Comparison of ENCODE assay signal across 15 cellular contexts in genomic region chr10:75062900-75063299, GRCh38. TPM values are rescaled to one million over a fixed set of nuclear protein-coding genes. Genes with fewer than 3 reads are reported as not detected.
A peak's percentile ranks its signal among the peaks of the same experiment; 100 is the strongest.
DNase-seq lines count a peak whose midpoint lies in the region; ATAC-seq and TF ChIP-seq lines count a peak whose summit lies in the region.
"Had no signal": no experiment of that assay in that cellular context is flagged by ENCODE, and none has a peak within 500 bp of the region (broad histone marks: within the 10 kb centered on the region; RNA-seq: fewer than 3 reads in every experiment).

No MANE protein-coding gene starts in this region.

- H3K4me3 Mint-ChIP-seq in MCF 10A (ENCODE audit: unreplicated experiment): no peak overlapping the region
- H3K4me3 Mint-ChIP-seq in nephron progenitor cell: no peak overlapping the region
- H3K4me3 Mint-ChIP-seq: CD14-positive monocyte, H9 had no signal

- H3K27me3 ChIP-seq in breast epithelium (no peaks in the 10 kb centered on the region), vagina (no peaks in the 10 kb centered on the region)

- TF ChIP-seq POLR2A in breast epithelium (IDR thresholded peaks at IDR 0.05) (no peak), vagina (IDR thresholded peaks at IDR 0.05) (no peak)

- H3K36me3 ChIP-seq in breast epithelium (no peaks in the 10 kb centered on the region), vagina (no peaks in the 10 kb centered on the region)

- POLR2A ChIA-PET in MCF 10A (lab: Yijun Ruan, JAX): no interaction called here

- CTCF ChIA-PET in MCF 10A (lab: Yijun Ruan, JAX): no interaction called here

- ATAC-seq in esophagus mucosa: peak; percentile 19
- no peak for ATAC-seq in HG03045 (IDR thresholded peaks at IDR 0.05; ENCODE audit: unreplicated experiment)
- no peak for ATAC-seq in GM21786 (IDR thresholded peaks at IDR 0.05; ENCODE audit: unreplicated experiment)
- ATAC-seq: Right ventricle myocardium inferior had no signal

- intact Hi-C loops in breast epithelium (cut with DNase I; ENCODE audit: low total_unique reads) (loop anchor here (1.0 kb wide), 1 partner anchor 40 kb away; no protein-coding TSS in a partner anchor), MCF 10A (cut with micrococcal nuclease) (no loop called here), vagina (cut with DNase I) (no loop called here)

- BruUV-seq in MCF 10A (replicated peaks; lab: Mats Ljungman, UMichigan): no TSS peak

- H3K4me1 Mint-ChIP-seq in MCF 10A (ENCODE audit: insufficient read depth, unreplicated experiment) (peaks cover 7% of the 10 kb centered on the region), nephron progenitor cell (peaks cover 10% of the 10 kb centered on the region)

- H3K4me3 ChIP-seq in breast epithelium (no peak overlapping the region), vagina (no peak overlapping the region)

- H3K4me1 ChIP-seq in breast epithelium (no peaks in the 10 kb centered on the region), vagina (peaks cover 24% of the 10 kb centered on the region)

- H3K36me3 Mint-ChIP-seq in MCF 10A (ENCODE audit: insufficient read depth, unreplicated experiment): no peaks in the 10 kb centered on the region
- no peaks in the 10 kb centered on the region for H3K36me3 Mint-ChIP-seq in nephron progenitor cell (ENCODE audit: low read depth)
- H3K36me3 Mint-ChIP-seq: CD14-positive monocyte had no signal

- no peaks in the 10 kb centered on the region for H3K27me3 Mint-ChIP-seq in MCF 10A (ENCODE audit: insufficient read depth, unreplicated experiment)
- peaks cover 9% of the 10 kb centered on the region for H3K27me3 Mint-ChIP-seq in nephron progenitor cell (ENCODE audit: low read depth, poor library complexity)

- no peaks in the 10 kb centered on the region for H3K9me3 ChIP-seq in breast epithelium
- H3K9me3 ChIP-seq in vagina: no peaks in the 10 kb centered on the region

- H3K9me3 Mint-ChIP-seq in MCF 10A (ENCODE audit: unreplicated experiment) (no peaks in the 10 kb centered on the region), nephron progenitor cell (no peaks in the 10 kb centered on the region)
- H3K9me3 Mint-ChIP-seq: CD14-positive monocyte, H9 had no signal

- H3K27ac Mint-ChIP-seq in MCF 10A (ENCODE audit: low read depth, unreplicated experiment) (no peak overlapping the region), nephron progenitor cell (peak overlapping the region; percentile 71)
- H3K27ac Mint-ChIP-seq: H9 had no signal

- TF ChIP-seq CTCF in breast epithelium (IDR thresholded peaks at IDR 0.05) (no peak), MCF 10A (IDR thresholded peaks at IDR 0.05; ENCODE audit: unreplicated experiment) (no peak), nephron progenitor cell (IDR thresholded peaks at IDR 0.05) (no peak), vagina (IDR thresholded peaks at IDR 0.05) (no peak)

- DNase-seq in breast epithelium (ENCODE audit: low spot score in 2 of 2) (no peak), MCF 10A (ENCODE audit: unreplicated experiment) (no peak), nephron progenitor cell (no peak), vagina (ENCODE audit: extremely low spot score in 2 of 2) (no peak), OCI-M2 (lab: John Stamatoyannopoulos, UW; ENCODE audit: unreplicated experiment) (no peak)
- DNase-seq: COR-L47, H9, NCI-H1048, NCI-H1694 treated with DMSO at 0.1 percent for 48 hours had no signal

- H3K27ac ChIP-seq in breast epithelium: peak overlapping the region; percentile 58 to 76
- peak overlapping the region; percentile 20 for H3K27ac ChIP-seq in vagina
- H3K27ac ChIP-seq: 22Rv1 had no signal

RNA-seq across cellular contexts. Expression of gene SAMD8, which starts 48.6 kb away (rescaled TPM):
- total RNA-seq in breast epithelium: 10 to 100 TPM; 41.0 to 45.2 (median 41.3) TPM
- 28.1 and 33.9 TPM in 2 replicates for total RNA-seq in MCF 10A (2022)
- 29.6 TPM for total RNA-seq in esophagus mucosa
- total RNA-seq in vagina: 42.7 TPM
